ENCODE assay signal across 8 cellular contexts in the genomic region with DNA sequence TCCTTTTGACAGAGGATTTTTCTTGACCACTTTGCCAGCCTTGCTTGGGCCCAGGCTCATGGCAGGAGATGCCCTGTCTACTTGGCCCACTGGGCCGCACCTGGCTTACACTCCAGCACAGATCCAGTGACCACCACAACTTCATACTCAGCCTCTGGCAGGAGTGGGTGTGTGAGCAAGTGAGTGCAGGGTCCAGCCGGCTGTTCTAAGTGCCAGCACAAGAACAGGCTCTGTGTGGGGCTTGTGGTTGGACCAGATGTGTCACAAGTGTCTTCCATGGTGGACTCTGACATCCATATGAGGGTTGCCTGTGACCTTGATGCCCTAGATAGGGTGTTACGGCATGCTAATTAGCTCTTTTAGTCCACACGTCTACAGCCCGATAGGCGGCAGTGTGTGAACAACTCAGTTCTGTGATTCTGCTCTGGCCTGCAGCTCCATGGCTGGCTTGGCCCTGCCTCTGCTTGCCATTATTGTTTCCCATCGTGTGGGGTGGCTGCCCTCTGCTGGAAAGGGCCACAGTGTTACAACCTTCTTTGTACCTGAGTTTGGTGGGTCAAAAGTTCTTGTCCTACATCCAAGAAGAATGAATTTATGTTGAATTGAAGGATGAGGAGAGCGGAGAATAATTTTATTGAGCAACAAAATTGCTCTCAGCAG.
DNase-seq lines count a peak whose midpoint lies in the region; ATAC-seq and TF ChIP-seq lines count a peak whose summit lies in the region.

No MANE protein-coding gene starts in this region.

- H3K27me3 ChIP-seq in BJ (ENCODE audit: control insufficient read depth, insufficient read depth, low read length): no peaks in the 10 kb centered on the region
- H3K27me3 ChIP-seq in upper lobe of right lung: no peaks in the 10 kb centered on the region

- CTCF ChIA-PET in BJ (lab: Yijun Ruan, JAX): interaction anchor here (1.0 to 3.2 kb wide), 3 partner anchors 9 to 1137 kb away, joined by 3 to 14 read pairs (median 3); a partner anchor contains a TSS

- ATAC-seq in GM18502 (IDR thresholded peaks at IDR 0.05; ENCODE audit: poor library complexity, unreplicated experiment) (peak; percentile 96), HG02763 (IDR thresholded peaks at IDR 0.05; ENCODE audit: unreplicated experiment) (peak; percentile 96), upper lobe of right lung (peak; percentile 54)

- H3K27ac ChIP-seq in upper lobe of right lung: no peak overlapping the region

- TF ChIP-seq CTCF in BJ (IDR thresholded peaks at IDR 0.05; ENCODE audit: insufficient read depth, low read depth, low read length) (peak; percentile 36), upper lobe of right lung (IDR thresholded peaks at IDR 0.05) (peak; percentile 11)

- no peaks in the 10 kb centered on the region for H3K36me3 ChIP-seq in BJ (ENCODE audit: control insufficient read depth, insufficient read depth, low read length)
- no peaks in the 10 kb centered on the region for H3K36me3 ChIP-seq in upper lobe of right lung

- H3K4me3 ChIP-seq in BJ (ENCODE audit: low read depth, low read length) (no peak overlapping the region), upper lobe of right lung (no peak overlapping the region)

- H3K9me3 ChIP-seq in upper lobe of right lung: no peaks in the 10 kb centered on the region

- no peak for DNase-seq in BJ (ENCODE audit: low read depth)
- DNase-seq in NAMALWA (ENCODE audit: low spot score): peak; percentile 89
- DNase-seq in activated T-cell treated with anti-CD3 and anti-CD28 coated beads, Interleukin-2, amount 50 U/mL, for 48 hours: peak; percentile 51 to 57
- DNase-seq in islet precursor cell: peak; percentile 97
- no peak for DNase-seq in upper lobe of right lung
- DNase-seq in NCI-H2227 treated with DMSO at 0.1 percent for 48 hours (lab: John Stamatoyannopoulos, UW): no peak

- POLR2A ChIA-PET in BJ (lab: Charles Lee): no interaction called here

- H3K4me1 ChIP-seq in upper lobe of right lung: no peaks in the 10 kb centered on the region

- intact Hi-C loops in upper lobe of right lung (cut with DNase I): no loop called here

Comparison
In these comparisons a context has a peak if more than half of its experiments do, and no peak if none do; other contexts are left out.
1. DNase-seq: peak in NAMALWA (single experiment), activated T-cell treated with anti-CD3 and anti-CD28 coated beads, Interleukin-2, amount 50 U/mL, for 48 hours (2 of 2) and islet precursor cell (single experiment); none in BJ (single experiment), upper lobe of right lung (single experiment) and NCI-H2227 treated with DMSO at 0.1 percent for 48 hours (single experiment).
2. Peak in every context shown above with its lines, with median percentiles within 50 percentile points of each other: ATAC-seq.